ENCODE assay signal across 21 cellular contexts in the genomic region with DNA sequence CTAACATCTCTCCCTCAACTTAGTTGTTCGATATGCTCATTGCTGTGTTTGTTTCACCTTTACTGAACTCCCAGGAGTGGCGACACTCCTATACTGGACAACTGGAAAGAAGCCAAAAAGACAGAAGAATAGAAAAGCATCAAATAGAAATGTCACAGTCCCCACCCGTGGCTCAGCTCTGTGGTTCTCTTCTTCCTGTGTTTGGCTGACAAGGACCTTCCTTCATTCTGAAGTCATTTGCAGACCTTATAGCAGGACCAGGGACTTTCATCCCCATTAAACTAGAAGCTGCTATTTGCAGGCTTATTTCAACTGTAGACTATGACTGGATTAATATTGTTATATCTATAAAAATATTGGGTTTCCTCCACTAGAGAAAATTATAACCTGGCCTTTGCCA.
"Had no signal": no experiment of that assay in that cellular context is flagged by ENCODE, and none has a peak within 500 bp of the region (broad histone marks: within the 10 kb centered on the region; RNA-seq: fewer than 3 reads in every experiment).

No MANE protein-coding gene starts in this region.

- H3K27ac ChIP-seq: esophagus squamous epithelium, left ventricle myocardium inferior, lower lobe of right lung, neutrophil, spleen, tibial nerve, upper lobe of right lung, vagina had no signal

- H3K27ac Mint-ChIP-seq: memory B cell; naive B cell; stimulated activated memory B cell treated with anti-CD40 and anti-IgM and Interleukin-4, amounts not matched to agents 10 μg/mL and 1 μg/mL and 100 μg/mL, for 72 hours; stimulated activated naive CD8-positive, alpha-beta T cell treated with anti-CD3 and anti-CD28 coated beads, Interleukin-15, Interleukin-2, amounts not matched to agents 100 ng/mL and 50 ng/mL, for 24 hours had no signal

- H3K4me1 Mint-ChIP-seq: memory B cell; naive B cell; stimulated activated memory B cell treated with anti-CD40 and anti-IgM and Interleukin-4, amounts not matched to agents 10 μg/mL and 1 μg/mL and 100 μg/mL, for 72 hours had no signal

- H3K4me1 ChIP-seq: esophagus squamous epithelium, left ventricle myocardium inferior, lower lobe of right lung, spleen, tibial nerve, upper lobe of right lung, vagina had no signal

- H3K36me3 Mint-ChIP-seq: memory B cell; naive B cell; stimulated activated memory B cell treated with anti-CD40 and anti-IgM and Interleukin-4, amounts not matched to agents 10 μg/mL and 1 μg/mL and 100 μg/mL, for 72 hours had no signal

- H3K27me3 Mint-ChIP-seq: memory B cell; naive B cell; stimulated activated memory B cell treated with anti-CD40 and anti-IgM and Interleukin-4, amounts not matched to agents 10 μg/mL and 1 μg/mL and 100 μg/mL, for 72 hours; stimulated activated naive CD8-positive, alpha-beta T cell treated with anti-CD3 and anti-CD28 coated beads, Interleukin-15, Interleukin-2, amounts not matched to agents 100 ng/mL and 50 ng/mL, for 24 hours had no signal

- H3K27me3 ChIP-seq: esophagus squamous epithelium, neutrophil, spleen, tibial nerve, upper lobe of right lung, vagina had no signal

- H3K4me3 Mint-ChIP-seq: memory B cell; naive B cell; stimulated activated memory B cell treated with anti-CD40 and anti-IgM and Interleukin-4, amounts not matched to agents 10 μg/mL and 1 μg/mL and 100 μg/mL, for 72 hours; stimulated activated naive CD8-positive, alpha-beta T cell treated with anti-CD3 and anti-CD28 coated beads, Interleukin-15, Interleukin-2, amounts not matched to agents 100 ng/mL and 50 ng/mL, for 24 hours had no signal

- ATAC-seq: left cardiac atrium; lower lobe of right lung; sciatic nerve; stimulated activated memory B cell treated with anti-CD40 and anti-IgM and Interleukin-4, amounts not matched to agents 10 μg/mL and 1 μg/mL and 100 μg/mL, for 72 hours; upper lobe of right lung had no signal

- DNase-seq: dermis blood vessel endothelial cell; esophagus squamous epithelium; foreskin fibroblast; kidney; left cardiac atrium; left ventricle myocardium inferior; lower lobe of right lung; naive B cell; posterior cingulate gyrus; spleen; stimulated activated CD4-positive, alpha-beta T cell treated with anti-CD3 and anti-CD28 coated beads, Interleukin-15, amount 100 ng/mL, for 24 hours; stimulated activated CD4-positive, alpha-beta T cell treated with anti-CD3 and anti-CD28 coated beads, Interleukin-1b, Interleukin-23, amount 100 ng/mL, for 48 hours; stimulated activated CD4-positive, alpha-beta T cell treated with anti-CD3 and anti-CD28 coated beads, Interleukin-4, amount 100 ng/mL, for 24 hours; upper lobe of right lung had no signal

- H3K9me3 ChIP-seq: esophagus squamous epithelium, left ventricle myocardium inferior, lower lobe of right lung, neutrophil, spleen, tibial nerve, upper lobe of right lung, vagina had no signal

- H3K9me3 Mint-ChIP-seq: memory B cell; stimulated activated memory B cell treated with anti-CD40 and anti-IgM and Interleukin-4, amounts not matched to agents 10 μg/mL and 1 μg/mL and 100 μg/mL, for 72 hours; stimulated activated naive CD8-positive, alpha-beta T cell treated with anti-CD3 and anti-CD28 coated beads, Interleukin-15, Interleukin-2, amounts not matched to agents 100 ng/mL and 50 ng/mL, for 24 hours had no signal

- H3K36me3 ChIP-seq: neutrophil had no signal

- H3K4me3 ChIP-seq: esophagus squamous epithelium, left ventricle myocardium inferior, lower lobe of right lung, spleen, tibial nerve, upper lobe of right lung, vagina had no signal
